14 cellular contexts compared by ENCODE assay signal in the genomic region with DNA sequence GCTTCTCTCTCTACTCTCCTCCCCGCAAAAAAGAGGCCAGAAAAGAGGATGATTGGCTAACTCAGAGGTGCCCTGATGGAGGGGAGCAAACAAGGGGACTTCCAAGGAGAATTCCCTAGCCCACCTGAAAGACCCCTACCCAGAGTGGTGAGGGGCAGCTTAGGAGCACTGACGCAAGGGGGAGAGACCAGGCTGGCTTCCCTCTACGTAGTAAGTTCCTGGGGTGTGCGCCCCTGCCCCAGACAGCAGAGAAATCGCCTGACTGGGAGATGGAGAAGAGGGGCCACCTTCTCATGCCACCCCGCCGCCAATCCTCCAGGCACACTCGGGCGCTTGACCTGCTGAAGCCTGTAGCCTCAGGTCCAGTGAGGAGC. TPM values are rescaled to one million over a fixed set of nuclear protein-coding genes. Genes with fewer than 3 reads are reported as not detected.
A peak's percentile ranks its signal among the peaks of the same experiment; 100 is the strongest.
DNase-seq lines count a peak whose midpoint lies in the region; TF ChIP-seq lines count a peak whose summit lies in the region.
"Had no signal": no experiment of that assay in that cellular context is flagged by ENCODE, and none has a peak within 500 bp of the region (broad histone marks: within the 10 kb centered on the region; RNA-seq: fewer than 3 reads in every experiment).

No MANE protein-coding gene starts in this region.

- peaks cover 21% of the 10 kb centered on the region for H3K27me3 Mint-ChIP-seq in MCF 10A (ENCODE audit: insufficient read depth, unreplicated experiment)

- H2BK120ac ChIP-seq in trophoblast cell (ENCODE audit: insufficient read depth, low read length, poor library complexity) = no peak overlapping the region

- no peak overlapping the region for H3K4me3 Mint-ChIP-seq in MCF 10A (ENCODE audit: unreplicated experiment)
- H3K4me3 Mint-ChIP-seq: natural killer cell treated with Interleukin-12 subunit alpha and Interleukin-12 subunit beta and Interleukin-15 and Interleukin-18, amount 100 ng/mL, for 72 hours had no signal

- peaks cover 12% of the 10 kb centered on the region; the same call in 1 of the 2 replicates for H3F3A ChIP-seq in PC-9 (ENCODE audit: insufficient read depth, low read depth)

- no peaks in the 10 kb centered on the region for H3K36me3 Mint-ChIP-seq in MCF 10A (ENCODE audit: insufficient read depth, unreplicated experiment)
- H3K36me3 Mint-ChIP-seq: natural killer cell treated with Interleukin-12 subunit alpha and Interleukin-12 subunit beta and Interleukin-15 and Interleukin-18, amount 100 ng/mL, for 72 hours had no signal

- no peak overlapping the region for H3K27ac Mint-ChIP-seq in MCF 10A (ENCODE audit: low read depth, unreplicated experiment)
- H3K27ac Mint-ChIP-seq: natural killer cell treated with Interleukin-12 subunit alpha and Interleukin-12 subunit beta and Interleukin-15 and Interleukin-18, amount 100 ng/mL, for 72 hours had no signal

- CTCF ChIA-PET in MCF 10A (lab: Yijun Ruan, JAX) = no interaction called here
- CTCF ChIA-PET in PC-9 (lab: Charles Lee) = no interaction called here

- DNase-seq in breast epithelium (ENCODE audit: low spot score in 2 of 2) = no peak
- no peak for DNase-seq in MCF 10A (ENCODE audit: unreplicated experiment)
- DNase-seq in trophoblast cell = no peak
- no peak for DNase-seq in GM19240 (ENCODE audit: insufficient read length, low spot score)
- DNase-seq in PC-9 = no peak
- no peak for DNase-seq in central memory CD4-positive, alpha-beta T cell
- DNase-seq: 8988T; effector memory CD4-positive, alpha-beta T cell; NCI-H1105; NCI-H446; WERI-Rb-1 had no signal

- H3K4me1 Mint-ChIP-seq in MCF 10A (ENCODE audit: insufficient read depth, unreplicated experiment) = peaks cover 13% of the 10 kb centered on the region

- H2BK12ac ChIP-seq in trophoblast cell (ENCODE audit: low read length) = peak overlapping the region; percentile 25

- peak overlapping the region; percentile 24 for H3K9ac ChIP-seq in trophoblast cell (ENCODE audit: low read length)

- H3K9me2 ChIP-seq in PC-9 (ENCODE audit: insufficient read depth) = no peaks in the 10 kb centered on the region

- H3K27me3 ChIP-seq in breast epithelium = peaks cover 0 to 65% of the 10 kb centered on the region in 2 donors
- H3K27me3 ChIP-seq in trophoblast cell (ENCODE audit: insufficient read depth, low read length) = peaks cover 29% of the 10 kb centered on the region
- peaks cover 13% of the 10 kb centered on the region for H3K27me3 ChIP-seq in PC-9 (ENCODE audit: insufficient read depth, low read depth)

- no peak for TF ChIP-seq POLR2A in breast epithelium (IDR thresholded peaks at IDR 0.05)

- POLR2A ChIA-PET in MCF 10A (lab: Yijun Ruan, JAX) (no interaction called here), PC-9 (lab: Charles Lee; ENCODE audit: unreplicated experiment) (no interaction called here)

- H2AK5ac ChIP-seq in trophoblast cell (ENCODE audit: low read length) = no peak overlapping the region

- H3K4me1 ChIP-seq in breast epithelium = peaks cover 0 to 7% of the 10 kb centered on the region in 2 donors
- peaks cover 4 to 12% of the 10 kb centered on the region in 2 experiments for H3K4me1 ChIP-seq in trophoblast cell (ENCODE audit: control insufficient read depth in 1 of 2, insufficient read depth in 2 of 2, low read length in 2 of 2)
- no peaks in the 10 kb centered on the region for H3K4me1 ChIP-seq in urinary bladder (ENCODE audit: insufficient read depth)
- H3K4me1 ChIP-seq in PC-9 (replicated peaks; ENCODE audit: insufficient read depth) = 0 out of 2 replicates have a peak, but pooled peaks cover 3% of the 10 kb centered on the region

- H3K4me2 ChIP-seq in trophoblast cell (ENCODE audit: low read length) (peak overlapping the region; percentile 64), PC-9 (no peak overlapping the region)

- H2BK5ac ChIP-seq in trophoblast cell (ENCODE audit: low read depth, low read length, poor library complexity) = no peak overlapping the region

- BruUV-seq in MCF 10A (replicated peaks; lab: Mats Ljungman, UMichigan) = no TSS peak
- no TSS peak for BruUV-seq in PC-9 (replicated peaks; lab: Mats Ljungman, UMichigan)

- H3K4me3 ChIP-seq in breast epithelium = peak overlapping the region; percentile 54 to 67 (median 56)
- H3K4me3 ChIP-seq in iPS-18c (ENCODE audit: insufficient read depth, low read depth, low read length) = peak overlapping the region; percentile 51; the same call in 1 of the 2 replicates
- H3K4me3 ChIP-seq in trophoblast cell (ENCODE audit: low read depth, low read length) = peak overlapping the region; percentile 76
- H3K4me3 ChIP-seq in urinary bladder (ENCODE audit: low read depth, low read length) = peak overlapping the region; percentile 68
- no peak overlapping the region for H3K4me3 ChIP-seq in PC-9

- H4K20me1 ChIP-seq in PC-9 (ENCODE audit: insufficient read depth) = no peaks in the 10 kb centered on the region

- H3K9me3 Mint-ChIP-seq in MCF 10A (ENCODE audit: unreplicated experiment) = no peaks in the 10 kb centered on the region
- H3K9me3 Mint-ChIP-seq: natural killer cell treated with Interleukin-12 subunit alpha and Interleukin-12 subunit beta and Interleukin-15 and Interleukin-18, amount 100 ng/mL, for 72 hours had no signal

- TF ChIP-seq CTCF in breast epithelium (IDR thresholded peaks at IDR 0.05) (no peak), MCF 10A (IDR thresholded peaks at IDR 0.05; ENCODE audit: unreplicated experiment) (no peak), PC-9 (conservative IDR thresholded peaks at IDR 0.05) (no peak)

- H4K8ac ChIP-seq in trophoblast cell (ENCODE audit: low read depth, low read length) = peak overlapping the region; percentile 28

- no CpG with 5 or more reads among the region's 9 CpGs for WGBS in trophoblast cell (ENCODE audit: extremely low coverage, insufficient coverage, insufficient read length)
- WGBS in urinary bladder = 47% methylated on average over 9 of the region's 9 CpGs

- H3K4ac ChIP-seq in trophoblast cell (ENCODE audit: low read depth, low read length) = peak overlapping the region; percentile 85

- no peak overlapping the region for H4K12ac ChIP-seq in trophoblast cell (ENCODE audit: low read depth, low read length)

- H3K79me1 ChIP-seq in trophoblast cell (ENCODE audit: low read length) = peaks cover 9% of the 10 kb centered on the region

- H3K23ac ChIP-seq in trophoblast cell (ENCODE audit: low read length) = no peak overlapping the region

- H3K27ac ChIP-seq in breast epithelium (peak overlapping the region in 1 of 2 donors; percentile 56), trophoblast cell (ENCODE audit: low read depth, low read length) (no peak overlapping the region), urinary bladder (ENCODE audit: low read depth) (peak overlapping the region; percentile 85), PC-9 (no peak overlapping the region)
- H3K27ac ChIP-seq: WERI-Rb-1 had no signal

- peaks cover 10 to 15% of the 10 kb centered on the region in 2 donors for H3K9me3 ChIP-seq in breast epithelium
- H3K9me3 ChIP-seq in iPS-18c (ENCODE audit: control insufficient read depth, insufficient read depth, low read length) = peaks cover 10% of the 10 kb centered on the region
- peaks cover 17% of the 10 kb centered on the region for H3K9me3 ChIP-seq in trophoblast cell (ENCODE audit: insufficient read depth, low read depth, low read length)
- no peaks in the 10 kb centered on the region for H3K9me3 ChIP-seq in PC-9 (ENCODE audit: insufficient read depth, low read depth)

- H3K14ac ChIP-seq in trophoblast cell (ENCODE audit: low read length) = peak overlapping the region; percentile 27

- H3K79me2 ChIP-seq in trophoblast cell (ENCODE audit: control insufficient read depth, insufficient read depth, low read length, poor library complexity) = peaks cover 9% of the 10 kb centered on the region
- no peaks in the 10 kb centered on the region for H3K79me2 ChIP-seq in PC-9 (ENCODE audit: low read depth)

- H2AFZ ChIP-seq in trophoblast cell (ENCODE audit: insufficient read depth, low read length, poor library complexity) (no peak overlapping the region), PC-9 (no peak overlapping the region)

- H3K18ac ChIP-seq in trophoblast cell (ENCODE audit: low read length) = peak overlapping the region; percentile 77

- H4K91ac ChIP-seq in trophoblast cell (ENCODE audit: low read depth, low read length) = peak overlapping the region; percentile 28

- intact Hi-C loops in breast epithelium (cut with DNase I; ENCODE audit: low total_unique reads) (no loop called here), MCF 10A (cut with micrococcal nuclease) (loop anchor here (5.0 kb wide), 1 partner anchor 322 kb away; no protein-coding TSS in a partner anchor), PC-9 (cut with micrococcal nuclease; ENCODE audit: unreplicated experiment) (loop anchor here (10.0 kb wide), 1 partner anchor 806 kb away; a partner anchor contains a TSS)

- H3K36me3 ChIP-seq in breast epithelium (no peaks in the 10 kb centered on the region), trophoblast cell (ENCODE audit: control insufficient read depth in 1 of 2, insufficient read depth in 2 of 2, low read length in 2 of 2) (peaks cover 2 to 5% of the 10 kb centered on the region in 2 experiments), urinary bladder (ENCODE audit: insufficient read depth) (no peaks in the 10 kb centered on the region), PC-9 (ENCODE audit: low read depth) (no peaks in the 10 kb centered on the region)
- H3K36me3 ChIP-seq: WERI-Rb-1 had no signal

RNA-seq across cellular contexts. Expression of a gene that starts 2.1 kb away (rescaled TPM):
- 1 to 10 TPM; 1.3 to 5.1 (median 1.6) TPM for total RNA-seq in breast epithelium
- not detected in 2 replicates for total RNA-seq in MCF 10A (2022)
- polyA plus RNA-seq in trophoblast cell (2013) = 106 and 119 TPM in 2 replicates
- total RNA-seq in urinary bladder = 1.8 TPM
- 14.1 TPM for polyA plus RNA-seq in urinary bladder
- total RNA-seq in PC-9 (2021) = 0.26 TPM in 1 of 2 replicates, not detected in the other
- total RNA-seq: natural killer cell treated with Interleukin-12 subunit alpha and Interleukin-12 subunit beta and Interleukin-15 and Interleukin-18, amount 100 ng/mL, for 72 hours had no signal
